29 cellular contexts compared by ENCODE assay signal in genomic region chr10:103373544-103373943, GRCh38. TPM values are rescaled to one million over a fixed set of nuclear protein-coding genes. Genes with fewer than 3 reads are reported as not detected.
DNase-seq lines count a peak whose midpoint lies in the region; ATAC-seq, FAIRE-seq and TF ChIP-seq lines count a peak whose summit lies in the region.
"Had no signal": no experiment of that assay in that cellular context is flagged by ENCODE, and none has a peak within 500 bp of the region (broad histone marks: within the 10 kb centered on the region; RNA-seq: fewer than 3 reads in every experiment).

No MANE protein-coding gene starts in this region.

- H2AFZ ChIP-seq in GM12878 (ENCODE audit: control insufficient read depth, low read depth, low read length) (peak overlapping the region; percentile 46), H9 (ENCODE audit: low read length) (no peak overlapping the region)
- H2AFZ ChIP-seq: GM23338 had no signal

- H3K27ac ChIP-seq in GM12878 (ENCODE audit: control insufficient read depth, insufficient read depth), result peak overlapping the region; percentile 71
- no peak overlapping the region for H3K27ac ChIP-seq in caudate nucleus (ENCODE audit: low read depth, low read length)
- H3K27ac ChIP-seq in H9 (ENCODE audit: insufficient read length, low read depth, low read length), result no peak overlapping the region
- H3K27ac ChIP-seq: 22Rv1, lower lobe of right lung, neutrophil, tibial nerve had no signal

- H4K20me1 ChIP-seq in GM12878 (ENCODE audit: control insufficient read depth, insufficient read depth) (no peaks in the 10 kb centered on the region), H9 (ENCODE audit: control insufficient read depth, insufficient read depth, insufficient read length) (no peaks in the 10 kb centered on the region)

- no peak overlapping the region for H2AK5ac ChIP-seq in H9 (ENCODE audit: insufficient read length, low read length)

- no peak overlapping the region for H3K4me3 Mint-ChIP-seq in T-helper 1 cell treated with Interleukin-12 subunit alpha and Interleukin-12 subunit beta and Interleukin-4 antibody, amounts not matched to agents 30 μg/mL and 1 μg/mL, for 36 hours
- H3K4me3 Mint-ChIP-seq in T-cell, result peak overlapping the region in 1 of 3 donors; percentile 20
- no peak overlapping the region for H3K4me3 Mint-ChIP-seq in H9
- H3K4me3 Mint-ChIP-seq: GM23338; stimulated activated naive CD8-positive, alpha-beta T cell treated with anti-CD3 and anti-CD28 coated beads, Interleukin-15, amount 100 ng/mL, for 72 hours had no signal

- no peaks in the 10 kb centered on the region for H3K27me3 ChIP-seq in GM12878 (replicated peaks in 1 of 2; ENCODE audit: control insufficient read depth in 2 of 2, insufficient read depth in 2 of 2, low read length in 1 of 2)
- H3K27me3 ChIP-seq in H9 (ENCODE audit: insufficient read depth, low read length), result no peaks in the 10 kb centered on the region
- H3K27me3 ChIP-seq: neutrophil, tibial nerve had no signal

- H3K56ac ChIP-seq in H9 (ENCODE audit: insufficient read length, low read depth, low read length), result no peak overlapping the region

- no peak overlapping the region for H4K8ac ChIP-seq in H9 (replicated peaks; ENCODE audit: insufficient read length, low read depth, low read length)

- no peak overlapping the region for H3T11ph ChIP-seq in H9 (ENCODE audit: low read length)

- H4K5ac ChIP-seq in H9 (ENCODE audit: insufficient read length, low read depth, low read length), result no peak overlapping the region

- H3K23me2 ChIP-seq in H9 (ENCODE audit: insufficient read length, low read depth, low read length, poor library complexity, severe bottlenecking), result peaks cover 3% of the 10 kb centered on the region

- CTCF ChIA-PET in T-cell (lab: Charles Lee), result no interaction called here
- CTCF ChIA-PET in GM12878 (lab: Yijun Ruan, JAX), result interaction anchor here (0.6 to 1.4 kb wide), 5 partner anchors 11 to 456 kb away, joined by 3 to 5 read pairs (median 4); partner anchors contain the start of genes ATP5MK, CNNM2 and PDCD11

- H3K4me3 ChIP-seq in GM12878, result peak overlapping the region; percentile 22; the same call in 1 of the 2 replicates
- H3K4me3 ChIP-seq: GM23338, lower lobe of right lung, tibial nerve had no signal

- H3K27me3 Mint-ChIP-seq in T-helper 1 cell treated with Interleukin-12 subunit alpha and Interleukin-12 subunit beta and Interleukin-4 antibody, amounts not matched to agents 30 μg/mL and 1 μg/mL, for 36 hours (ENCODE audit: low read depth), result no peaks in the 10 kb centered on the region
- no peaks in the 10 kb centered on the region for H3K27me3 Mint-ChIP-seq in T-cell
- no peaks in the 10 kb centered on the region for H3K27me3 Mint-ChIP-seq in H9 (ENCODE audit: low read depth)
- H3K27me3 Mint-ChIP-seq: stimulated activated naive CD8-positive, alpha-beta T cell treated with anti-CD3 and anti-CD28 coated beads, Interleukin-15, amount 100 ng/mL, for 72 hours had no signal

- no peak for TF ChIP-seq CTCF in GM13976 (IDR thresholded peaks at IDR 0.05; ENCODE audit: borderline replicate concordance, control extremely low read depth, extremely low read depth, insufficient read depth, missing control alignments)
- TF ChIP-seq CTCF in GM12878 (IDR thresholded peaks at IDR 0.05 in 2 of 3, conservative IDR thresholded peaks at IDR 0.05 in 1 of 3; ENCODE audit: control insufficient read depth in 2 of 3, extremely low read depth in 1 of 3, insufficient read depth in 1 of 3, low read depth in 3 of 3, low read length in 3 of 3), result no peak
- TF ChIP-seq CTCF in GM20000 (IDR thresholded peaks at IDR 0.05; ENCODE audit: extremely low read depth, missing control alignments), result no peak
- no peak for TF ChIP-seq CTCF in H9 (conservative IDR thresholded peaks at IDR 0.05)

- no peak overlapping the region for H2BK5ac ChIP-seq in H9 (ENCODE audit: insufficient read length, low read length)

- H3K36me3 ChIP-seq in GM12878 (ENCODE audit: control insufficient read depth in 2 of 2, insufficient read depth in 2 of 2, low read length in 1 of 2), result peaks cover 0 to 3% of the 10 kb centered on the region in 2 experiments; a peak in 1 of 4 replicates

- no peak overlapping the region for H2BK120ac ChIP-seq in H9 (ENCODE audit: low read depth, low read length, poor library complexity, severe bottlenecking)

- H4K91ac ChIP-seq in H9 (ENCODE audit: insufficient read length, low read depth, low read length), result no peak overlapping the region

- intact Hi-C loops in GM12878 (cut with micrococcal nuclease; ENCODE audit: unreplicated experiment), result no loop called here

- SMC1A ChIA-PET in GM12878 (lab: Charles Lee; ENCODE audit: uncharacterized antibody, unreplicated experiment), result interaction anchor here (0.9 to 1.4 kb wide), 2 partner anchors 11 to 24 kb away, joined by 4 to 5 read pairs; no protein-coding TSS in a partner anchor

- H3K36me3 Mint-ChIP-seq in T-helper 1 cell treated with Interleukin-12 subunit alpha and Interleukin-12 subunit beta and Interleukin-4 antibody, amounts not matched to agents 30 μg/mL and 1 μg/mL, for 36 hours (ENCODE audit: low read depth), result peaks cover 20% of the 10 kb centered on the region
- H3K36me3 Mint-ChIP-seq in T-cell (peaks cover 34% of the 10 kb centered on the region), H9 (ENCODE audit: insufficient read depth in 1 of 3, low read depth in 3 of 3) (peaks cover 10 to 29% (median 15%) of the 10 kb centered on the region in 3 experiments; a peak in 5 of 7 replicates)

- ATAC-seq in T-cell (replicated peaks in 1 of 4) (peak in 1 of 4 experiments; percentile 28), GM12878 (peak; percentile 57)
- ATAC-seq: GM23338; lower lobe of right lung; Right ventricle myocardium inferior; stimulated activated naive CD8-positive, alpha-beta T cell treated with anti-CD3 and anti-CD28 coated beads, Interleukin-15, amount 100 ng/mL, for 72 hours had no signal

- TF ChIP-seq POLR2A in GM12878 (IDR thresholded peaks at IDR 0.05; ENCODE audit: low read depth, low read length), result no peak

- H3K9me3 Mint-ChIP-seq in T-helper 1 cell treated with Interleukin-12 subunit alpha and Interleukin-12 subunit beta and Interleukin-4 antibody, amounts not matched to agents 30 μg/mL and 1 μg/mL, for 36 hours, result no peaks in the 10 kb centered on the region
- H3K9me3 Mint-ChIP-seq in T-cell (no peaks in the 10 kb centered on the region), H9 (no peaks in the 10 kb centered on the region)
- H3K9me3 Mint-ChIP-seq: GM23338; stimulated activated naive CD8-positive, alpha-beta T cell treated with anti-CD3 and anti-CD28 coated beads, Interleukin-15, amount 100 ng/mL, for 72 hours had no signal

- no TSS peak for BruUV-seq in GM12878 (replicated peaks; lab: Mats Ljungman, UMichigan)

- H3K18ac ChIP-seq in H9 (ENCODE audit: insufficient read length, low read depth, low read length), result no peak overlapping the region

- H2BK12ac ChIP-seq in H9 (ENCODE audit: insufficient read length, low read depth, low read length), result no peak overlapping the region

- no peak for FAIRE-seq in GM12878 (lab: Jason Lieb, UNC)
- FAIRE-seq: GM18507, islet of Langerhans, small intestine had no signal

- TF ChIP-seq EP300 in GM12878 (IDR thresholded peaks at IDR 0.05; ENCODE audit: borderline replicate concordance in 1 of 2, control insufficient read depth in 1 of 2, low read depth in 2 of 2, low read length in 2 of 2), result no peak

- no peak overlapping the region for H3K23ac ChIP-seq in H9 (ENCODE audit: insufficient read length, low read depth, low read length)

- peak overlapping the region; percentile 56 for H3K27ac Mint-ChIP-seq in T-helper 1 cell treated with Interleukin-12 subunit alpha and Interleukin-12 subunit beta and Interleukin-4 antibody, amounts not matched to agents 30 μg/mL and 1 μg/mL, for 36 hours
- peak overlapping the region; percentile 40 to 50 for H3K27ac Mint-ChIP-seq in T-cell
- H3K27ac Mint-ChIP-seq in H9, result no peak overlapping the region; a peak in 2 of 7 replicates
- H3K27ac Mint-ChIP-seq: GM23338; stimulated activated naive CD8-positive, alpha-beta T cell treated with anti-CD3 and anti-CD28 coated beads, Interleukin-15, amount 100 ng/mL, for 72 hours had no signal

- in situ Hi-C loops in GM13976 (cut with MboI; ENCODE audit: low sequenced_read_pairs, unreplicated experiment) (no loop called here), GM12878 (cut with MboI) (no loop called here)

- H2BK20ac ChIP-seq in H9 (ENCODE audit: low read depth, low read length, poor library complexity, severe bottlenecking), result no peak overlapping the region

- H3K14ac ChIP-seq in H9 (ENCODE audit: insufficient read depth, low read length), result no peak overlapping the region

- WGBS in GM12878 (ENCODE audit: insufficient coverage, insufficient replicate concordance, low lambda C conversion rate, missing lambda C conversion rate), result 0% methylated on average over 3 of the region's 3 CpGs
- WGBS in H9 (ENCODE audit: extremely low coverage, insufficient read length, low lambda C conversion rate), result no CpG with 5 or more reads among the region's 3 CpGs

- H2BK15ac ChIP-seq in H9 (ENCODE audit: low read depth, low read length), result no peak overlapping the region

- POLR2A ChIA-PET in T-cell (lab: Charles Lee) (interaction anchor here in 1 of 2 donors (0.5 kb wide), 1 partner anchor 51 kb away, joined by 3 read pairs; no protein-coding TSS in a partner anchor), GM12878 (lab: Charles Lee) (interaction anchor here (0.6 kb wide), 2 partner anchors 17 to 607 kb away, joined by 3 to 4 read pairs; no protein-coding TSS in a partner anchor)

- no peak overlapping the region for H3K4ac ChIP-seq in H9 (ENCODE audit: low read depth, low read length)

- H3K9me3 ChIP-seq in GM12878 (replicated peaks; ENCODE audit: control insufficient read depth, insufficient read depth, low read length) (no peaks in the 10 kb centered on the region), H9 (ENCODE audit: control insufficient read depth, low read depth, low read length) (no peaks in the 10 kb centered on the region)
- H3K9me3 ChIP-seq: lower lobe of right lung, neutrophil, tibial nerve had no signal

- peaks cover 24% of the 10 kb centered on the region for H3K79me2 ChIP-seq in GM12878 (ENCODE audit: control insufficient read depth, insufficient read depth, low read length)
- H3K79me2 ChIP-seq in H9 (ENCODE audit: insufficient read depth, low read length), result no peaks in the 10 kb centered on the region

- RAD21 ChIA-PET in GM12878 (lab: Charles Lee; ENCODE audit: unreplicated experiment), result no interaction called here

- H3K79me1 ChIP-seq in H9 (ENCODE audit: insufficient read depth, low read depth, low read length, poor library complexity, severe bottlenecking), result no peaks in the 10 kb centered on the region

- no peak for DNase-seq in T-helper 1 cell
- DNase-seq in GM13976 (ENCODE audit: low spot score), result peak; percentile 53
- no peak for DNase-seq in T-cell
- DNase-seq in GM12878 (ENCODE audit: low read depth, low spot score), result no peak
- DNase-seq in caudate nucleus (lab: John Stamatoyannopoulos, UW), result no peak
- DNase-seq in GM20000 (ENCODE audit: low spot score), result no peak
- no peak for DNase-seq in H9
- DNase-seq: activated CD4-positive, alpha-beta T cell treated with anti-CD3 and anti-CD28 coated beads for 48 hours; anterior cingulate cortex; DND-41; foreskin melanocyte; hippocampal formation; KG1; lower lobe of right lung; MV-4-11; NCI-H1694 treated with DMSO at 0.1 percent for 48 hours; NCI-H2227 treated with DMSO at 0.1 percent for 48 hours; NCI-H82; OCI-M1; small intestine; stimulated activated naive CD8-positive, alpha-beta T cell treated with anti-CD3 and anti-CD28 coated beads, Interleukin-15, amount 100 ng/mL, for 72 hours had no signal

- peak overlapping the region; percentile 15; the same call in 1 of the 2 replicates for H3K4me2 ChIP-seq in GM12878 (ENCODE audit: control insufficient read depth, insufficient read depth)
- no peak overlapping the region for H3K4me2 ChIP-seq in H9 (ENCODE audit: insufficient read depth, insufficient read length, low read length)
- H3K4me2 ChIP-seq: GM23338 had no signal

- H3K4me1 Mint-ChIP-seq in T-helper 1 cell treated with Interleukin-12 subunit alpha and Interleukin-12 subunit beta and Interleukin-4 antibody, amounts not matched to agents 30 μg/mL and 1 μg/mL, for 36 hours (ENCODE audit: low read depth), result peaks cover 27% of the 10 kb centered on the region
- H3K4me1 Mint-ChIP-seq in T-cell (peaks cover 25 to 30% (median 28%) of the 10 kb centered on the region in 3 donors), H9 (peaks cover 2 to 7% of the 10 kb centered on the region in 2 experiments; a peak in 2 of 4 replicates)

- TF ChIP-seq RAD21 in GM12878 (IDR thresholded peaks at IDR 0.05; ENCODE audit: insufficient read depth, low read depth, low read length), result no peak

- H3K4me1 ChIP-seq in GM12878 (ENCODE audit: control insufficient read depth, insufficient read depth, low read length), result peaks cover 20% of the 10 kb centered on the region
- H3K4me1 ChIP-seq in H9 (ENCODE audit: insufficient read depth, low read length), result no peaks in the 10 kb centered on the region

- H3K9ac ChIP-seq in GM12878 (ENCODE audit: control insufficient read depth, insufficient read depth, low read length) (peak overlapping the region; percentile 35; the same call in 1 of the 2 replicates), H9 (ENCODE audit: extremely low read depth, insufficient read length, low read length) (no peak overlapping the region)

RNA-seq across cellular contexts. Expression of gene TAF5, which starts 5.8 kb away (rescaled TPM):
- total RNA-seq in T-cell, result 1 to 10 TPM; 5.6 to 7.0 (median 6.3) TPM
- 5.3 and 5.6 TPM in 2 replicates for total RNA-seq in GM12878 (2013; cell fraction: nucleolus; rRNA removed)
- 7.7 and 8.8 TPM in 2 replicates for total RNA-seq in GM12878 (2014; rRNA removed)
- 7.8 and 7.9 TPM in 2 replicates for total RNA-seq in GM12878 (2014; rRNA removed; fragmentation: Illumina TruSeq; extraction: Trizol)
- 6.6 and 7.1 TPM in 2 replicates for total RNA-seq in GM12878 (2021)
- polyA plus RNA-seq in GM12878 (2011; ENCODE audit: low read depth), result 1.9 TPM
- 9.2 and 13.7 TPM in 2 replicates for polyA plus RNA-seq in GM12878 (2011; rRNA removed)
- polyA plus RNA-seq in GM12878 (2011; cell fraction: cytosol; rRNA removed), result 4.4 TPM in 2 replicates
- 3.2 and 4.6 TPM in 2 replicates for polyA plus RNA-seq in GM12878 (2011; cell fraction: nucleus; rRNA removed)
- polyA plus RNA-seq in GM12878 (2012), result 3.0 and 4.4 TPM in 2 replicates
- polyA plus RNA-seq in GM12878 (2014; fragmentation: Illumina TruSeq; extraction: Trizol), result 7.9 and 9.8 TPM in 2 replicates
- polyA plus RNA-seq in GM12878 (2014; fragmentation: Nextera tagmentation; extraction: Ambion mirVana), result 1 to 10 TPM; 3.7 to 3.8 TPM
- 6.1 and 6.8 TPM in 2 replicates for polyA plus RNA-seq in GM12878 (2014; rRNA removed)
- 1 to 10 TPM; 6.7 to 9.0 TPM for polyA plus RNA-seq in GM12878 (2016; fragmentation: Nextera tagmentation; extraction: Ambion mirVana)
- 5.3 and 7.0 TPM in 2 replicates for polyA minus RNA-seq in GM12878 (2011; rRNA and poly(A)+ RNA removed)
- polyA minus RNA-seq in GM12878 (2011; cell fraction: cytosol; rRNA and poly(A)+ RNA removed), result 3.6 and 4.6 TPM in 2 replicates
- 1.6 and 3.4 TPM in 2 replicates for polyA minus RNA-seq in GM12878 (2011; cell fraction: nucleus; rRNA and poly(A)+ RNA removed)
- total RNA-seq in H9 (2021), result 8.3 and 8.5 TPM in 2 replicates

RNA-seq across cellular contexts. Expression of gene PCGF6, which starts 22.6 kb away (rescaled TPM):
- total RNA-seq in T-cell, result 1 to 10 TPM; 4.7 to 8.3 (median 7.6) TPM
- total RNA-seq in GM12878 (2013; cell fraction: nucleolus; rRNA removed), result 23.3 and 31.4 TPM in 2 replicates
- total RNA-seq in GM12878 (2014; rRNA removed), result 13.3 and 16.5 TPM in 2 replicates
- 13.7 and 14.5 TPM in 2 replicates for total RNA-seq in GM12878 (2014; rRNA removed; fragmentation: Illumina TruSeq; extraction: Trizol)
- total RNA-seq in GM12878 (2021), result 13.2 and 14.0 TPM in 2 replicates
- polyA plus RNA-seq in GM12878 (2011; ENCODE audit: low read depth), result 4.2 TPM
- 12.2 and 18.9 TPM in 2 replicates for polyA plus RNA-seq in GM12878 (2011; rRNA removed)
- polyA plus RNA-seq in GM12878 (2011; cell fraction: cytosol; rRNA removed), result 3.9 and 4.4 TPM in 2 replicates
- polyA plus RNA-seq in GM12878 (2011; cell fraction: nucleus; rRNA removed), result 4.5 and 7.2 TPM in 2 replicates
- polyA plus RNA-seq in GM12878 (2012), result 6.6 and 7.6 TPM in 2 replicates
- polyA plus RNA-seq in GM12878 (2014; fragmentation: Illumina TruSeq; extraction: Trizol), result 10.8 and 13.4 TPM in 2 replicates
- 1 to 10 TPM; 6.5 to 8.2 TPM for polyA plus RNA-seq in GM12878 (2014; fragmentation: Nextera tagmentation; extraction: Ambion mirVana)
- 8.9 and 11.4 TPM in 2 replicates for polyA plus RNA-seq in GM12878 (2014; rRNA removed)
- 10 to 100 TPM; 17.7 to 19.1 TPM for polyA plus RNA-seq in GM12878 (2016; fragmentation: Nextera tagmentation; extraction: Ambion mirVana)
- 5.1 and 6.4 TPM in 2 replicates for polyA minus RNA-seq in GM12878 (2011; rRNA and poly(A)+ RNA removed)
- 2.4 and 2.9 TPM in 2 replicates for polyA minus RNA-seq in GM12878 (2011; cell fraction: cytosol; rRNA and poly(A)+ RNA removed)
- polyA minus RNA-seq in GM12878 (2011; cell fraction: nucleus; rRNA and poly(A)+ RNA removed), result 6.0 and 9.3 TPM in 2 replicates
- total RNA-seq in H9 (2021), result 23.5 and 24.4 TPM in 2 replicates

RNA-seq across cellular contexts. Expression of gene ATP5MK, which starts 22.7 kb away (rescaled TPM):
- total RNA-seq in T-cell, result 100 to 1,000 TPM; 119 to 142 (median 127) TPM
- 7.8 and 8.3 TPM in 2 replicates for total RNA-seq in GM12878 (2013; cell fraction: nucleolus; rRNA removed)
- 240 and 260 TPM in 2 replicates for total RNA-seq in GM12878 (2014; rRNA removed)
- 542 TPM in 2 replicates for total RNA-seq in GM12878 (2014; rRNA removed; fragmentation: Illumina TruSeq; extraction: Trizol)
- total RNA-seq in GM12878 (2021), result 359 and 363 TPM in 2 replicates
- polyA plus RNA-seq in GM12878 (2011; ENCODE audit: low read depth), result 273 TPM
- 485 and 750 TPM in 2 replicates for polyA plus RNA-seq in GM12878 (2011; rRNA removed)
- polyA plus RNA-seq in GM12878 (2011; cell fraction: cytosol; rRNA removed), result 249 and 311 TPM in 2 replicates
- polyA plus RNA-seq in GM12878 (2011; cell fraction: nucleus; rRNA removed), result 93.4 and 127 TPM in 2 replicates
- 475 and 565 TPM in 2 replicates for polyA plus RNA-seq in GM12878 (2012)
- 664 and 709 TPM in 2 replicates for polyA plus RNA-seq in GM12878 (2014; fragmentation: Illumina TruSeq; extraction: Trizol)
- polyA plus RNA-seq in GM12878 (2014; fragmentation: Nextera tagmentation; extraction: Ambion mirVana), result 1,000 to 10,000 TPM; 1,633 to 1,790 TPM
- polyA plus RNA-seq in GM12878 (2014; rRNA removed), result 303 and 374 TPM in 2 replicates
- 1,000 to 10,000 TPM in 1 of 2 experiments, 100 to 1,000 TPM in 1; 941 to 1,045 TPM for polyA plus RNA-seq in GM12878 (2016; fragmentation: Nextera tagmentation; extraction: Ambion mirVana)
- polyA minus RNA-seq in GM12878 (2011; rRNA and poly(A)+ RNA removed), result 36.4 and 43.3 TPM in 2 replicates
- polyA minus RNA-seq in GM12878 (2011; cell fraction: cytosol; rRNA and poly(A)+ RNA removed), result 7.6 and 8.7 TPM in 2 replicates
- polyA minus RNA-seq in GM12878 (2011; cell fraction: nucleus; rRNA and poly(A)+ RNA removed), result 10.8 and 11.2 TPM in 2 replicates
- total RNA-seq in H9 (2021), result 335 and 338 TPM in 2 replicates

RNA-seq across cellular contexts. Expression of gene PDCD11, which starts 22.9 kb away (rescaled TPM):
- total RNA-seq in T-cell (10 to 100 TPM; 24.0 to 53.3 (median 45.2) TPM), GM12878 (2014; rRNA removed) (51.2 and 52.9 TPM in 2 replicates), GM12878 (2014; rRNA removed; fragmentation: Illumina TruSeq; extraction: Trizol) (40.0 and 42.9 TPM in 2 replicates), GM12878 (2021) (66.5 and 69.7 TPM in 2 replicates), H9 (2021) (86.3 and 99.5 TPM in 2 replicates)
- total RNA-seq in GM12878 (2013; cell fraction: nucleolus; rRNA removed), result 121 and 124 TPM in 2 replicates
- polyA plus RNA-seq in GM12878 (2011; ENCODE audit: low read depth), result 19.5 TPM
- polyA plus RNA-seq in GM12878 (2011; rRNA removed) (25.2 and 32.3 TPM in 2 replicates), GM12878 (2014; fragmentation: Illumina TruSeq; extraction: Trizol) (42.9 and 46.7 TPM in 2 replicates), GM12878 (2014; fragmentation: Nextera tagmentation; extraction: Ambion mirVana) (10 to 100 TPM; 13.9 to 17.2 TPM), GM12878 (2014; rRNA removed) (42.6 and 46.4 TPM in 2 replicates), GM12878 (2016; fragmentation: Nextera tagmentation; extraction: Ambion mirVana) (10 to 100 TPM; 48.1 to 52.4 TPM)
- polyA plus RNA-seq in GM12878 (2011; cell fraction: cytosol; rRNA removed), result 30.7 and 35.6 TPM in 2 replicates
- polyA plus RNA-seq in GM12878 (2011; cell fraction: nucleus; rRNA removed), result 92.2 and 142 TPM in 2 replicates
- 27.2 and 31.0 TPM in 2 replicates for polyA plus RNA-seq in GM12878 (2012)
- 54.2 and 63.3 TPM in 2 replicates for polyA minus RNA-seq in GM12878 (2011; rRNA and poly(A)+ RNA removed)
- 27.3 and 29.3 TPM in 2 replicates for polyA minus RNA-seq in GM12878 (2011; cell fraction: cytosol; rRNA and poly(A)+ RNA removed)
- 41.8 and 83.1 TPM in 2 replicates for polyA minus RNA-seq in GM12878 (2011; cell fraction: nucleus; rRNA and poly(A)+ RNA removed)

Comparison
In these comparisons a context has a peak if more than half of its experiments do, and no peak if none do; other contexts are left out.
1. H3K27ac Mint-ChIP-seq: peak in T-helper 1 cell treated with Interleukin-12 subunit alpha and Interleukin-12 subunit beta and Interleukin-4 antibody, amounts not matched to agents 30 μg/mL and 1 μg/mL, for 36 hours (single experiment) and T-cell (2 of 2); none in H9 (0 of 3).